In the genomic region with DNA sequence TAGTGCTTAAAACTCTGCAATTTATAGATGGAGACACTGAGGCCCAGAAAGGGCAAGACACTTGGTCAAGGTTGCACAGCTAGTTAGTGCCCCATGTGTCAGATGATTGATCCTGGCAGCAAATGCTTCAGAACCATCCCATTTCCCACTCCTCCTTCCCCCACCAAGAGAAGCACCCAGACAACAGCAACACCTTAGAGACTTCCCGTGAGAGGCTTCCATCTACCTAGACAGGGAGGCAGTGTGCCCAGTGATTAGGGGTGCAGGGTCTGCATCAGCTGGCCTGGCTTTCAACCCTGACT, we compare ENCODE assay signal across 28 cellular contexts.
"Had no signal": no experiment of that assay in that cellular context is flagged by ENCODE, and none has a peak within 500 bp of the region (broad histone marks: within the 10 kb centered on the region; RNA-seq: fewer than 3 reads in every experiment).

No MANE protein-coding gene starts in this region.

- H3K4me1 ChIP-seq: breast epithelium, gastrocnemius medialis, spleen, vagina had no signal

- ATAC-seq: gastrocnemius medialis, left cardiac atrium, right cardiac atrium had no signal

- H3K9me3 ChIP-seq: breast epithelium, gastrocnemius medialis, spleen, thoracic aorta, vagina had no signal

- FAIRE-seq: colon, keratinocyte had no signal

- H3K9me3 Mint-ChIP-seq: activated CD4-positive, alpha-beta memory T cell treated with anti-CD3 and anti-CD28 coated beads, Interleukin-2, amount 10 ng/mL, durations not matched to agents 7 days and 5 days; activated CD4-positive, alpha-beta T cell treated with anti-CD3 and anti-CD28 coated beads, Interleukin-2, amount 10 ng/mL, durations not matched to agents 7 days and 5 days; activated T-cell treated with anti-CD3 and anti-CD28 coated beads, Interleukin-2, amount 50 U/mL, for 24 hours; mesothelial cell of epicardium; naive B cell; T-helper 1 cell treated with Interleukin-12 subunit alpha and Interleukin-12 subunit beta and Interleukin-4 antibody, amounts not matched to agents 30 μg/mL and 1 μg/mL, for 36 hours; type B pancreatic cell had no signal

- DNase-seq: activated CD4-positive, alpha-beta memory T cell treated with anti-CD3 and anti-CD28 coated beads, Interleukin-2, amount 10 ng/mL, durations not matched to agents 7 days and 5 days; activated CD4-positive, alpha-beta T cell treated with anti-CD3 and anti-CD28 coated beads for 1 hour; activated CD4-positive, alpha-beta T cell treated with anti-CD3 and anti-CD28 coated beads, Interleukin-2, amount 10 ng/mL, durations not matched to agents 7 days and 5 days; activated CD8-positive, alpha-beta memory T cell treated with anti-CD3 and anti-CD28 coated beads, Interleukin-2, amount 50 U/mL, for 48 hours; activated gamma-delta T cell treated with Interleukin-2 at 50 U/mL for 16 hours; activated naive CD4-positive, alpha-beta T cell treated with anti-CD3 and anti-CD28 coated beads, Interleukin-2, amount 50 U/mL, for 16 hours; activated T-cell treated with anti-CD3 and anti-CD28 coated beads, Interleukin-2, amount 50 U/mL, for 24 hours; amniotic stem cell; dermis blood vessel endothelial cell; effector CD8-positive, alpha-beta T cell; erythroblast; gastrocnemius medialis; glutamatergic neuron; left cardiac atrium; mammary epithelial cell; naive B cell; right cardiac atrium; spleen; stimulated activated naive CD4-positive, alpha-beta T cell treated with Interleukin-2 at 50 U/mL for 16 hours; T-helper 9 cell had no signal

- H3K27ac ChIP-seq: breast epithelium, gastrocnemius medialis, spleen, thoracic aorta, vagina had no signal

- H3K27me3 Mint-ChIP-seq: activated CD4-positive, alpha-beta T cell treated with anti-CD3 and anti-CD28 coated beads, Interleukin-2, amount 10 ng/mL, durations not matched to agents 7 days and 5 days; naive B cell had no signal

- H3K4me3 Mint-ChIP-seq: activated CD4-positive, alpha-beta memory T cell treated with anti-CD3 and anti-CD28 coated beads, Interleukin-2, amount 10 ng/mL, durations not matched to agents 7 days and 5 days; activated CD4-positive, alpha-beta T cell treated with anti-CD3 and anti-CD28 coated beads, Interleukin-2, amount 10 ng/mL, durations not matched to agents 7 days and 5 days; activated T-cell treated with anti-CD3 and anti-CD28 coated beads, Interleukin-2, amount 50 U/mL, for 24 hours; mesothelial cell of epicardium; naive B cell; T-helper 1 cell treated with Interleukin-12 subunit alpha and Interleukin-12 subunit beta and Interleukin-4 antibody, amounts not matched to agents 30 μg/mL and 1 μg/mL, for 36 hours; type B pancreatic cell had no signal

- H3K27ac Mint-ChIP-seq: activated CD4-positive, alpha-beta memory T cell treated with anti-CD3 and anti-CD28 coated beads, Interleukin-2, amount 10 ng/mL, durations not matched to agents 7 days and 5 days; activated CD4-positive, alpha-beta T cell treated with anti-CD3 and anti-CD28 coated beads, Interleukin-2, amount 10 ng/mL, durations not matched to agents 7 days and 5 days; activated T-cell treated with anti-CD3 and anti-CD28 coated beads, Interleukin-2, amount 50 U/mL, for 24 hours; mesothelial cell of epicardium; naive B cell; T-helper 1 cell treated with Interleukin-12 subunit alpha and Interleukin-12 subunit beta and Interleukin-4 antibody, amounts not matched to agents 30 μg/mL and 1 μg/mL, for 36 hours; type B pancreatic cell had no signal

- H3K36me3 ChIP-seq: breast epithelium, gastrocnemius medialis, spleen, thoracic aorta, vagina had no signal

- H3K27me3 ChIP-seq: breast epithelium, gastrocnemius medialis, spleen, vagina had no signal

- H3K4me1 Mint-ChIP-seq: activated CD4-positive, alpha-beta memory T cell treated with anti-CD3 and anti-CD28 coated beads, Interleukin-2, amount 10 ng/mL, durations not matched to agents 7 days and 5 days; activated CD4-positive, alpha-beta T cell treated with anti-CD3 and anti-CD28 coated beads, Interleukin-2, amount 10 ng/mL, durations not matched to agents 7 days and 5 days had no signal

- H3K36me3 Mint-ChIP-seq: mesothelial cell of epicardium, naive B cell, type B pancreatic cell had no signal

- H3K4me3 ChIP-seq: breast epithelium, gastrocnemius medialis, spleen, thoracic aorta, vagina had no signal
